Comparison of ENCODE assay signal across 1 cellular context in the genomic region with DNA sequence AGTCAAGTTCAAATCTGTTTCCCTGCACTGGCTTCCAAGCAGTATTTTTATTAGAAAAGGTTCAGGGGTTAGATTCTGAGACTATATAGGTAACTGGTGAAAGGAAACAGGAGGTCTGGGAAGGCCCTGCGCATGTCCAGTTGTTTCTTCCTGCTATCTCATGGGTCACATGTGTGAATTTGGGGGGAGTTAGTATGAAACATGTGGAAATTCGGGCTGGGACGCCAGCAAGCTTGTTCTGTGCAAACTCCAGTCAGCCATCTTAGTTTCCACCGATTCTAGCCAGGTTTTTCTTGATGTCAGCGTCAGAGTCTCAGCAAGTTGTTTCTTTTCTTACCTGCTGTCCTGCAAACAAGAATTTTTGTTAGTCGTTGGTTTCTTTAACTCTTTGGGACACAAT.
TF ChIP-seq lines count a peak whose summit lies in the region.

No MANE protein-coding gene starts in this region.

TF ChIP-seq in K562, 482 proteins besides CTCF, POLR2A, EP300 and RAD21 (continued from another document):
- TF ChIP-seq, protein P1, sequence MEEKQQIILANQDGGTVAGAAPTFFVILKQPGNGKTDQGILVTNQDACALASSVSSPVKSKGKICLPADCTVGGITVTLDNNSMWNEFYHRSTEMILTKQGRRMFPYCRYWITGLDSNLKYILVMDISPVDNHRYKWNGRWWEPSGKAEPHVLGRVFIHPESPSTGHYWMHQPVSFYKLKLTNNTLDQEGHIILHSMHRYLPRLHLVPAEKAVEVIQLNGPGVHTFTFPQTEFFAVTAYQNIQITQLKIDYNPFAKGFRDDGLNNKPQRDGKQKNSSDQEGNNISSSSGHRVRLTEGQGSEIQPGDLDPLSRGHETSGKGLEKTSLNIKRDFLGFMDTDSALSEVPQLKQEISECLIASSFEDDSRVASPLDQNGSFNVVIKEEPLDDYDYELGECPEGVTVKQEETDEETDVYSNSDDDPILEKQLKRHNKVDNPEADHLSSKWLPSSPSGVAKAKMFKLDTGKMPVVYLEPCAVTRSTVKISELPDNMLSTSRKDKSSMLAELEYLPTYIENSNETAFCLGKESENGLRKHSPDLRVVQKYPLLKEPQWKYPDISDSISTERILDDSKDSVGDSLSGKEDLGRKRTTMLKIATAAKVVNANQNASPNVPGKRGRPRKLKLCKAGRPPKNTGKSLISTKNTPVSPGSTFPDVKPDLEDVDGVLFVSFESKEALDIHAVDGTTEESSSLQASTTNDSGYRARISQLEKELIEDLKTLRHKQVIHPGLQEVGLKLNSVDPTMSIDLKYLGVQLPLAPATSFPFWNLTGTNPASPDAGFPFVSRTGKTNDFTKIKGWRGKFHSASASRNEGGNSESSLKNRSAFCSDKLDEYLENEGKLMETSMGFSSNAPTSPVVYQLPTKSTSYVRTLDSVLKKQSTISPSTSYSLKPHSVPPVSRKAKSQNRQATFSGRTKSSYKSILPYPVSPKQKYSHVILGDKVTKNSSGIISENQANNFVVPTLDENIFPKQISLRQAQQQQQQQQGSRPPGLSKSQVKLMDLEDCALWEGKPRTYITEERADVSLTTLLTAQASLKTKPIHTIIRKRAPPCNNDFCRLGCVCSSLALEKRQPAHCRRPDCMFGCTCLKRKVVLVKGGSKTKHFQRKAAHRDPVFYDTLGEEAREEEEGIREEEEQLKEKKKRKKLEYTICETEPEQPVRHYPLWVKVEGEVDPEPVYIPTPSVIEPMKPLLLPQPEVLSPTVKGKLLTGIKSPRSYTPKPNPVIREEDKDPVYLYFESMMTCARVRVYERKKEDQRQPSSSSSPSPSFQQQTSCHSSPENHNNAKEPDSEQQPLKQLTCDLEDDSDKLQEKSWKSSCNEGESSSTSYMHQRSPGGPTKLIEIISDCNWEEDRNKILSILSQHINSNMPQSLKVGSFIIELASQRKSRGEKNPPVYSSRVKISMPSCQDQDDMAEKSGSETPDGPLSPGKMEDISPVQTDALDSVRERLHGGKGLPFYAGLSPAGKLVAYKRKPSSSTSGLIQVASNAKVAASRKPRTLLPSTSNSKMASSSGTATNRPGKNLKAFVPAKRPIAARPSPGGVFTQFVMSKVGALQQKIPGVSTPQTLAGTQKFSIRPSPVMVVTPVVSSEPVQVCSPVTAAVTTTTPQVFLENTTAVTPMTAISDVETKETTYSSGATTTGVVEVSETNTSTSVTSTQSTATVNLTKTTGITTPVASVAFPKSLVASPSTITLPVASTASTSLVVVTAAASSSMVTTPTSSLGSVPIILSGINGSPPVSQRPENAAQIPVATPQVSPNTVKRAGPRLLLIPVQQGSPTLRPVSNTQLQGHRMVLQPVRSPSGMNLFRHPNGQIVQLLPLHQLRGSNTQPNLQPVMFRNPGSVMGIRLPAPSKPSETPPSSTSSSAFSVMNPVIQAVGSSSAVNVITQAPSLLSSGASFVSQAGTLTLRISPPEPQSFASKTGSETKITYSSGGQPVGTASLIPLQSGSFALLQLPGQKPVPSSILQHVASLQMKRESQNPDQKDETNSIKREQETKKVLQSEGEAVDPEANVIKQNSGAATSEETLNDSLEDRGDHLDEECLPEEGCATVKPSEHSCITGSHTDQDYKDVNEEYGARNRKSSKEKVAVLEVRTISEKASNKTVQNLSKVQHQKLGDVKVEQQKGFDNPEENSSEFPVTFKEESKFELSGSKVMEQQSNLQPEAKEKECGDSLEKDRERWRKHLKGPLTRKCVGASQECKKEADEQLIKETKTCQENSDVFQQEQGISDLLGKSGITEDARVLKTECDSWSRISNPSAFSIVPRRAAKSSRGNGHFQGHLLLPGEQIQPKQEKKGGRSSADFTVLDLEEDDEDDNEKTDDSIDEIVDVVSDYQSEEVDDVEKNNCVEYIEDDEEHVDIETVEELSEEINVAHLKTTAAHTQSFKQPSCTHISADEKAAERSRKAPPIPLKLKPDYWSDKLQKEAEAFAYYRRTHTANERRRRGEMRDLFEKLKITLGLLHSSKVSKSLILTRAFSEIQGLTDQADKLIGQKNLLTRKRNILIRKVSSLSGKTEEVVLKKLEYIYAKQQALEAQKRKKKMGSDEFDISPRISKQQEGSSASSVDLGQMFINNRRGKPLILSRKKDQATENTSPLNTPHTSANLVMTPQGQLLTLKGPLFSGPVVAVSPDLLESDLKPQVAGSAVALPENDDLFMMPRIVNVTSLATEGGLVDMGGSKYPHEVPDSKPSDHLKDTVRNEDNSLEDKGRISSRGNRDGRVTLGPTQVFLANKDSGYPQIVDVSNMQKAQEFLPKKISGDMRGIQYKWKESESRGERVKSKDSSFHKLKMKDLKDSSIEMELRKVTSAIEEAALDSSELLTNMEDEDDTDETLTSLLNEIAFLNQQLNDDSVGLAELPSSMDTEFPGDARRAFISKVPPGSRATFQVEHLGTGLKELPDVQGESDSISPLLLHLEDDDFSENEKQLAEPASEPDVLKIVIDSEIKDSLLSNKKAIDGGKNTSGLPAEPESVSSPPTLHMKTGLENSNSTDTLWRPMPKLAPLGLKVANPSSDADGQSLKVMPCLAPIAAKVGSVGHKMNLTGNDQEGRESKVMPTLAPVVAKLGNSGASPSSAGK (IDR thresholded peaks at IDR 0.05), result peak; percentile 56
- TF ChIP-seq, protein P2, sequence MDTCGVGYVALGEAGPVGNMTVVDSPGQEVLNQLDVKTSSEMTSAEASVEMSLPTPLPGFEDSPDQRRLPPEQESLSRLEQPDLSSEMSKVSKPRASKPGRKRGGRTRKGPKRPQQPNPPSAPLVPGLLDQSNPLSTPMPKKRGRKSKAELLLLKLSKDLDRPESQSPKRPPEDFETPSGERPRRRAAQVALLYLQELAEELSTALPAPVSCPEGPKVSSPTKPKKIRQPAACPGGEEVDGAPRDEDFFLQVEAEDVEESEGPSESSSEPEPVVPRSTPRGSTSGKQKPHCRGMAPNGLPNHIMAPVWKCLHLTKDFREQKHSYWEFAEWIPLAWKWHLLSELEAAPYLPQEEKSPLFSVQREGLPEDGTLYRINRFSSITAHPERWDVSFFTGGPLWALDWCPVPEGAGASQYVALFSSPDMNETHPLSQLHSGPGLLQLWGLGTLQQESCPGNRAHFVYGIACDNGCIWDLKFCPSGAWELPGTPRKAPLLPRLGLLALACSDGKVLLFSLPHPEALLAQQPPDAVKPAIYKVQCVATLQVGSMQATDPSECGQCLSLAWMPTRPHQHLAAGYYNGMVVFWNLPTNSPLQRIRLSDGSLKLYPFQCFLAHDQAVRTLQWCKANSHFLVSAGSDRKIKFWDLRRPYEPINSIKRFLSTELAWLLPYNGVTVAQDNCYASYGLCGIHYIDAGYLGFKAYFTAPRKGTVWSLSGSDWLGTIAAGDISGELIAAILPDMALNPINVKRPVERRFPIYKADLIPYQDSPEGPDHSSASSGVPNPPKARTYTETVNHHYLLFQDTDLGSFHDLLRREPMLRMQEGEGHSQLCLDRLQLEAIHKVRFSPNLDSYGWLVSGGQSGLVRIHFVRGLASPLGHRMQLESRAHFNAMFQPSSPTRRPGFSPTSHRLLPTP (IDR thresholded peaks at IDR 0.05; ENCODE audit: borderline replicate concordance, extremely low read depth, insufficient read length), result no peak
- TF ChIP-seq HDGF (IDR thresholded peaks at IDR 0.05) (no peak), NRF1 (conservative IDR thresholded peaks at IDR 0.05 in 1 of 2, IDR thresholded peaks at IDR 0.05 in 1 of 2) (peak; percentile 58 to 64), YY1 (IDR thresholded peaks at IDR 0.05; ENCODE audit: borderline replicate concordance in 1 of 3, control insufficient read depth in 1 of 3, extremely low read depth in 1 of 3, insufficient read depth in 3 of 3, insufficient read length in 1 of 3, insufficient replicate concordance in 2 of 3, low read depth in 1 of 3, low read length in 2 of 3) (peak in 1 of 3 experiments; percentile 79), CHD4 (IDR thresholded peaks at IDR 0.05; ENCODE audit: insufficient read depth, insufficient replicate concordance, low read depth, low read length, poor library complexity, severe bottlenecking) (no peak), SIX5 (IDR thresholded peaks at IDR 0.05; ENCODE audit: borderline replicate concordance in 1 of 2, insufficient read depth in 1 of 2, low read depth in 1 of 2, low read length in 2 of 2) (no peak), NCOR1 (IDR thresholded peaks at IDR 0.05) (no peak), FOXK2 (conservative IDR thresholded peaks at IDR 0.05 in 1 of 2, IDR thresholded peaks at IDR 0.05 in 1 of 2; ENCODE audit: low read depth in 2 of 2) (no peak)
